ENCODE assay signal across 7 cellular contexts in genomic region chr1:12140676-12141532, GRCh38.
"Had no signal": no experiment of that assay in that cellular context is flagged by ENCODE, and none has a peak within 500 bp of the region (broad histone marks: within the 10 kb centered on the region; RNA-seq: fewer than 3 reads in every experiment).

No MANE protein-coding gene starts in this region.

- H3K36me3 ChIP-seq: esophagus squamous epithelium, tibial nerve had no signal

- H3K27me3 ChIP-seq: tibial nerve had no signal

- H3K4me3 ChIP-seq: esophagus squamous epithelium, tibial nerve had no signal

- H3K27ac ChIP-seq: esophagus squamous epithelium, foreskin keratinocyte had no signal

- H3K36me3 Mint-ChIP-seq: activated naive CD8-positive, alpha-beta T cell treated with anti-CD3 and anti-CD28 coated beads, Interleukin-2, amount 10 ng/mL, durations not matched to agents 7 days and 5 days had no signal

- H3K4me3 Mint-ChIP-seq: activated CD8-positive, alpha-beta T cell treated with anti-CD3 and anti-CD28 coated beads, Interleukin-2, amount 10 ng/mL, durations not matched to agents 7 days and 5 days; activated naive CD8-positive, alpha-beta T cell treated with anti-CD3 and anti-CD28 coated beads, Interleukin-2, amount 10 ng/mL, durations not matched to agents 7 days and 5 days had no signal

- H3K27me3 Mint-ChIP-seq: activated naive CD8-positive, alpha-beta T cell treated with anti-CD3 and anti-CD28 coated beads, Interleukin-2, amount 10 ng/mL, durations not matched to agents 7 days and 5 days had no signal

- H3K27ac Mint-ChIP-seq: activated CD8-positive, alpha-beta T cell treated with anti-CD3 and anti-CD28 coated beads, Interleukin-2, amount 10 ng/mL, durations not matched to agents 7 days and 5 days; activated naive CD8-positive, alpha-beta T cell treated with anti-CD3 and anti-CD28 coated beads, Interleukin-2, amount 10 ng/mL, durations not matched to agents 7 days and 5 days had no signal

- H3K9me3 ChIP-seq: esophagus squamous epithelium, tibial nerve had no signal

- H3K9me3 Mint-ChIP-seq: activated naive CD8-positive, alpha-beta T cell treated with anti-CD3 and anti-CD28 coated beads, Interleukin-2, amount 10 ng/mL, durations not matched to agents 7 days and 5 days had no signal

- H3K4me1 ChIP-seq: foreskin keratinocyte had no signal

- DNase-seq: activated CD8-positive, alpha-beta memory T cell treated with anti-CD3 and anti-CD28 coated beads, Interleukin-2, amount 50 U/mL, for 48 hours; activated CD8-positive, alpha-beta T cell treated with anti-CD3 and anti-CD28 coated beads, Interleukin-2, amount 10 ng/mL, durations not matched to agents 7 days and 5 days; activated naive CD8-positive, alpha-beta T cell treated with anti-CD3 and anti-CD28 coated beads, Interleukin-2, amount 10 ng/mL, durations not matched to agents 7 days and 5 days; esophagus squamous epithelium; foreskin keratinocyte; SW 1271 had no signal
